In genomic region chr11:36157151-36157519, GRCh38 we compare ENCODE assay signal across 26 cellular contexts.
DNase-seq lines count a peak whose midpoint lies in the region; ATAC-seq and TF ChIP-seq lines count a peak whose summit lies in the region.
"Had no signal": no experiment of that assay in that cellular context is flagged by ENCODE, and none has a peak within 500 bp of the region (broad histone marks: within the 10 kb centered on the region; RNA-seq: fewer than 3 reads in every experiment).

No MANE protein-coding gene starts in this region.

- peak; percentile 63 for ATAC-seq in Right ventricle myocardium superior (ENCODE audit: poor library complexity)
- no peak for ATAC-seq in HG03175 (IDR thresholded peaks at IDR 0.05; ENCODE audit: unreplicated experiment)
- ATAC-seq: stimulated activated naive B cell treated with anti-CD40 and anti-IgM and Interleukin-4, amounts not matched to agents 10 μg/mL and 1 μg/mL and 100 μg/mL, for 72 hours had no signal

- no peak for TF ChIP-seq CTCF in right atrium auricular region (IDR thresholded peaks at IDR 0.05)
- peak; percentile 35 for TF ChIP-seq CTCF in chondrocyte (IDR thresholded peaks at IDR 0.05)
- no peak for TF ChIP-seq CTCF in left ventricle myocardium inferior (IDR thresholded peaks at IDR 0.05; ENCODE audit: borderline replicate concordance)

- no peak overlapping the region for H3K4me3 Mint-ChIP-seq in chondrocyte (ENCODE audit: unreplicated experiment)
- H3K4me3 Mint-ChIP-seq: activated B cell treated with CpG ODN at 0.5 μM for 24 hours; activated naive CD8-positive, alpha-beta T cell treated with anti-CD3 and anti-CD28 coated beads, Interleukin-2, amount 10 ng/mL, durations not matched to agents 7 days and 5 days; dendritic cell treated with granulocyte-macrophage colony-stimulating factor and Interleukin-4, amounts not matched to agents 40 ng/mL and 50 ng/mL, for 4 days; stimulated activated naive B cell treated with anti-CD40 and anti-IgM and Interleukin-4, amounts not matched to agents 10 μg/mL and 1 μg/mL and 100 μg/mL, for 72 hours had no signal

- H3K27me3 Mint-ChIP-seq in chondrocyte (ENCODE audit: low read depth): no peaks in the 10 kb centered on the region

- DNase-seq in Right ventricle myocardium superior: no peak
- no peak for DNase-seq in right atrium auricular region (ENCODE audit: low spot score)
- DNase-seq in chondrocyte (ENCODE audit: low spot score): no peak
- DNase-seq in left ventricle myocardium inferior: no peak
- DNase-seq in HAP-1 (ENCODE audit: low spot score in 2 of 2): no peak
- no peak for DNase-seq in NAMALWA (ENCODE audit: low spot score)
- DNase-seq in SW 1271 (lab: John Stamatoyannopoulos, UW): no peak
- DNase-seq: activated B cell treated with CpG ODN at 0.5 μM for 24 hours; activated CD4-positive, alpha-beta T cell treated with anti-CD3 and anti-CD28 coated beads, Interleukin-2, amount 50 U/mL, for 48 hours; activated CD8-positive, alpha-beta memory T cell treated with anti-CD3 and anti-CD28 coated beads, Interleukin-2, amount 50 U/mL, for 48 hours; activated naive CD8-positive, alpha-beta T cell treated with anti-CD3 and anti-CD28 coated beads, Interleukin-2, amount 10 ng/mL, durations not matched to agents 7 days and 5 days; BE2C; brain microvascular endothelial cell; Caco-2; gastrocnemius medialis; kidney; MM.1S; NCI-H146; NCI-H524 treated with DMSO at 0.1 percent for 48 hours; stimulated activated CD4-positive, alpha-beta T cell treated with anti-CD3 and anti-CD28 coated beads, Interleukin-2, amount 100 ng/mL, for 48 hours; stimulated activated naive B cell treated with anti-CD40 and anti-IgM and Interleukin-4, amounts not matched to agents 10 μg/mL and 1 μg/mL and 100 μg/mL, for 72 hours; T1000; thyroid gland had no signal

- H3K27ac ChIP-seq in right atrium auricular region (no peak overlapping the region), left ventricle myocardium inferior (replicated peaks) (peak overlapping the region; percentile 75)
- H3K27ac ChIP-seq: brain microvascular endothelial cell had no signal

- H3K9me3 Mint-ChIP-seq in chondrocyte (ENCODE audit: low read depth): no peaks in the 10 kb centered on the region
- H3K9me3 Mint-ChIP-seq: activated B cell treated with CpG ODN at 0.5 μM for 24 hours; activated naive CD8-positive, alpha-beta T cell treated with anti-CD3 and anti-CD28 coated beads, Interleukin-2, amount 10 ng/mL, durations not matched to agents 7 days and 5 days; dendritic cell treated with granulocyte-macrophage colony-stimulating factor and Interleukin-4, amounts not matched to agents 40 ng/mL and 50 ng/mL, for 4 days; stimulated activated naive B cell treated with anti-CD40 and anti-IgM and Interleukin-4, amounts not matched to agents 10 μg/mL and 1 μg/mL and 100 μg/mL, for 72 hours had no signal

- intact Hi-C loops in Right ventricle myocardium superior (cut with DNase I): no loop called here
- intact Hi-C loops in left ventricle myocardium inferior (cut with micrococcal nuclease): no loop called here

- H3K36me3 ChIP-seq in right atrium auricular region (no peaks in the 10 kb centered on the region), left ventricle myocardium inferior (no peaks in the 10 kb centered on the region), HAP-1 (replicated peaks) (no peaks in the 10 kb centered on the region)
- H3K36me3 ChIP-seq: BE2C, brain microvascular endothelial cell, gastrocnemius medialis, thyroid gland had no signal

- H3K4me3 ChIP-seq in right atrium auricular region: no peak overlapping the region
- H3K4me3 ChIP-seq in left ventricle myocardium inferior: no peak overlapping the region
- no peak overlapping the region for H3K4me3 ChIP-seq in HAP-1
- H3K4me3 ChIP-seq: gastrocnemius medialis, smooth muscle cell, thyroid gland had no signal

- H3K27me3 ChIP-seq in right atrium auricular region (no peaks in the 10 kb centered on the region), left ventricle myocardium inferior (ENCODE audit: low read depth) (peaks cover 10% of the 10 kb centered on the region), HAP-1 (ENCODE audit: low read depth) (no peaks in the 10 kb centered on the region)
- H3K27me3 ChIP-seq: BE2C, brain microvascular endothelial cell, gastrocnemius medialis, thyroid gland had no signal

- H3K27ac Mint-ChIP-seq in chondrocyte (ENCODE audit: unreplicated experiment): no peak overlapping the region
- H3K27ac Mint-ChIP-seq: activated B cell treated with CpG ODN at 0.5 μM for 24 hours; activated naive CD8-positive, alpha-beta T cell treated with anti-CD3 and anti-CD28 coated beads, Interleukin-2, amount 10 ng/mL, durations not matched to agents 7 days and 5 days; dendritic cell treated with granulocyte-macrophage colony-stimulating factor and Interleukin-4, amounts not matched to agents 40 ng/mL and 50 ng/mL, for 4 days; stimulated activated naive B cell treated with anti-CD40 and anti-IgM and Interleukin-4, amounts not matched to agents 10 μg/mL and 1 μg/mL and 100 μg/mL, for 72 hours had no signal

- H3K4me1 Mint-ChIP-seq in chondrocyte (ENCODE audit: low read depth): peaks cover 35% of the 10 kb centered on the region
- H3K4me1 Mint-ChIP-seq: activated B cell treated with CpG ODN at 0.5 μM for 24 hours; activated naive CD8-positive, alpha-beta T cell treated with anti-CD3 and anti-CD28 coated beads, Interleukin-2, amount 10 ng/mL, durations not matched to agents 7 days and 5 days; stimulated activated naive B cell treated with anti-CD40 and anti-IgM and Interleukin-4, amounts not matched to agents 10 μg/mL and 1 μg/mL and 100 μg/mL, for 72 hours had no signal

- H3K4me1 ChIP-seq in right atrium auricular region (peaks cover 0 to 19% of the 10 kb centered on the region in 2 donors), left ventricle myocardium inferior (peaks cover 41% of the 10 kb centered on the region), HAP-1 (no peaks in the 10 kb centered on the region)
- H3K4me1 ChIP-seq: Caco-2 had no signal

- H3K9me3 ChIP-seq in right atrium auricular region (no peaks in the 10 kb centered on the region), left ventricle myocardium inferior (replicated peaks) (no peaks in the 10 kb centered on the region), HAP-1 (no peaks in the 10 kb centered on the region)
- H3K9me3 ChIP-seq: BE2C, Caco-2, gastrocnemius medialis, thyroid gland had no signal

- H3K36me3 Mint-ChIP-seq in chondrocyte (ENCODE audit: low read depth): no peaks in the 10 kb centered on the region
- H3K36me3 Mint-ChIP-seq: activated naive CD8-positive, alpha-beta T cell treated with anti-CD3 and anti-CD28 coated beads, Interleukin-2, amount 10 ng/mL, durations not matched to agents 7 days and 5 days; stimulated activated naive B cell treated with anti-CD40 and anti-IgM and Interleukin-4, amounts not matched to agents 10 μg/mL and 1 μg/mL and 100 μg/mL, for 72 hours had no signal

- in situ Hi-C loops in HAP-1 (cut with MboI; ENCODE audit: low sequenced_read_pairs): no loop called here
